ENCODE assay signal across 8 cellular contexts in genomic region chr7:158976849-158977593, GRCh38.
DNase-seq lines count a peak whose midpoint lies in the region; ATAC-seq and TF ChIP-seq lines count a peak whose summit lies in the region.

No MANE protein-coding gene starts in this region.

- in situ Hi-C loops in astrocyte of the cerebellum (cut with HindIII; ENCODE audit: low sequenced_read_pairs): no loop called here

- peak; percentile 88 for ATAC-seq in HG02678 (IDR thresholded peaks at IDR 0.05; ENCODE audit: unreplicated experiment)

- TF ChIP-seq CTCF in GM12873 (IDR thresholded peaks at IDR 0.05; ENCODE audit: insufficient read depth, low read depth, low read length, missing control alignments) (peak; percentile 89), astrocyte of the cerebellum (IDR thresholded peaks at IDR 0.05; ENCODE audit: low read depth, low read length, missing control alignments) (peak; percentile 83)

- DNase-seq in NCI-H1105 (lab: John Stamatoyannopoulos, UW): peak; percentile 44
- DNase-seq in T-helper 22 cell (ENCODE audit: low read depth): peak; percentile 64
- peak; percentile 31 for DNase-seq in astrocyte of the cerebellum (ENCODE audit: low read depth)
- peak; percentile 76 for DNase-seq in iPS DF 4.7 (ENCODE audit: extremely low read depth, low spot score)
- peak; percentile 6 for DNase-seq in skeletal muscle cell (ENCODE audit: low read depth)
- DNase-seq in GOT3 (lab: John Stamatoyannopoulos, UW): no peak

- H3K4me3 ChIP-seq in astrocyte of the cerebellum (ENCODE audit: low read depth, low read length) (no peak overlapping the region), skeletal muscle cell (ENCODE audit: low read depth, low read length) (peak overlapping the region; percentile 44)
